1 cellular context compared by ENCODE assay signal in the genomic region with DNA sequence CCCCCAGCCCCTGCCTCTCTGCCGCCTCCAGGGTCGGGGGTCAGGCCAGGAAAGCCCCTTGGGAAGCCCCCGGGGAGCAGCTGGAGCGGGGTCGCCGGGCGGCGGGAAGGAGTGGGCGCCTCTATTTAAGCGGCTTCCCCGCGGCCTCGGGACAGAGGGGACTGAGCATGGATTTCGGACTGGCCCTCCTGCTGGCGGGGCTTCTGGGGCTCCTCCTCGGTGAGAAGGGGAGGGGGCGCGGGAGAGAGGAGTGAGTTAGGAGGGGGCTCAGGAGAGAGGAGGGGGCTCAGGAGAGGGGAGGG.
TF ChIP-seq lines count a peak whose summit lies in the region.

A gene (plus strand): TSS at position 154 of the 302 bp plus-strand sequence. CDS start 14 bp downstream, at position 168.

TF ChIP-seq in K562, 482 proteins besides CTCF, POLR2A, EP300 and RAD21:
- TF ChIP-seq ZFP36 (IDR thresholded peaks at IDR 0.05; ENCODE audit: low read depth, low read length, partially characterized antibody) (no peak), POU5F1 (IDR thresholded peaks at IDR 0.05; ENCODE audit: borderline replicate concordance, low read depth, low read length, partially characterized antibody) (no peak), CREBBP (IDR thresholded peaks at IDR 0.05; ENCODE audit: low read depth, low read length) (no peak), CCNT2 (IDR thresholded peaks at IDR 0.05; ENCODE audit: borderline replicate concordance, extremely low read depth, insufficient read length, low read depth, low read length) (no peak), ASH1L (IDR thresholded peaks at IDR 0.05; ENCODE audit: borderline replicate concordance, low read depth, partially characterized antibody) (no peak), EZH2 (IDR thresholded peaks at IDR 0.05; ENCODE audit: borderline replicate concordance, low read depth, low read length) (no peak), MED1 (CRISPR knock-in tag; IDR thresholded peaks at IDR 0.05; ENCODE audit: borderline replicate concordance) (no peak), ZNF431 (CRISPR knock-in tag; IDR thresholded peaks at IDR 0.05) (no peak), YY1 (IDR thresholded peaks at IDR 0.05; ENCODE audit: borderline replicate concordance in 1 of 3, control insufficient read depth in 1 of 3, extremely low read depth in 1 of 3, insufficient read depth in 3 of 3, insufficient read length in 1 of 3, insufficient replicate concordance in 2 of 3, low read depth in 1 of 3, low read length in 2 of 3) (no peak), ZFP1 (CRISPR knock-in tag; IDR thresholded peaks at IDR 0.05) (no peak), NFE2L1 (tag; IDR thresholded peaks at IDR 0.05; ENCODE audit: borderline replicate concordance, low read depth) (no peak)
